In the genomic region with DNA sequence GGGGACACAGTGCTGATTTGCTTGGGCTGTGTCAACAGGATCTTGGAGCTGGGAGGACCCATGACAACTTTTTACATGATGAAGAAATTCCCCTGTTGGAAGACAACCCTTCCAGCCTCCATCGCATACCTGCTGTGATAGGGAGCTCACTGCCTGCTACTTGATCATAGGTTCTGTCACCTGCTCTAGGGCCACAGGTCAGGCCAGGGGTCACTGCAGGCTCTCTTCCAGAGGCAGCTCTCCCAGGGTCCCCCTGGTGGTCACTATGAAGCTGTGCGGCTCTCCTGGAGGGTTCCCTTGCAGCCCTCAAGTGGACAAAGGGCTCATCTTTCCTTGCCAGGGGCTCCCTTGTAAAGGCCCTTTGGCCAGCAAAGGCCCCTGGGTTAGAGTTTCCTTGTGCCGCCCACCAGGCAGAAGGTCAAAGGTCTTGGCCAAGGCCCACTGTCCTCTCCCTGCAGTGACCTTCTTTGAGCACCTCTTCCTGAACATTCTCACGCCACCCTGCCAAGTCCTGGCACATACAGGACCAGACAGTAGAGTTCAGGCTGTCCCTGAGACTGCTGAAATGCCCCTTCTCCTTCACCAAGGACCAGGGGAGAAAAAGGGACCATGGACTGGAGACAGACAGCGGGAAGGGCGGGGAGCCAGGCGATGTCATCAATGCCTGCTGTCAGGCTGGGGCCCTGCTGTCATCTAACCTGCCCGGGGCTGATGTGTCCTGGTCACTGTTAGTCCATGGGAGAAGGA, we compare ENCODE assay signal across 2 cellular contexts.
TF ChIP-seq lines count a peak whose summit lies in the region.

No MANE protein-coding gene starts in this region.

TF ChIP-seq in A549, 52 proteins besides CTCF, POLR2A, EP300 and RAD21:
- peak; percentile 92 for TF ChIP-seq SMC3 (IDR thresholded peaks at IDR 0.05)
- TF ChIP-seq RARB (CRISPR knock-in tag; IDR thresholded peaks at IDR 0.05) = no peak

TF ChIP-seq in IMR-90, 13 proteins besides CTCF, POLR2A, EP300 and RAD21:
- TF ChIP-seq RCOR1 (IDR thresholded peaks at IDR 0.05; ENCODE audit: insufficient replicate concordance, low read length) (no peak), MAFK (IDR thresholded peaks at IDR 0.05; ENCODE audit: low read depth, low read length) (no peak), CHD1 (IDR thresholded peaks at IDR 0.05; ENCODE audit: low read depth, low read length) (no peak), NFE2L2 (IDR thresholded peaks at IDR 0.05; ENCODE audit: low read depth, low read length) (no peak), SMC3 (IDR thresholded peaks at IDR 0.05; ENCODE audit: low read depth, low read length) (peak; percentile 55), MAZ (IDR thresholded peaks at IDR 0.05; ENCODE audit: borderline replicate concordance, low read depth, low read length) (no peak)
- TF ChIP-seq, protein P1, sequence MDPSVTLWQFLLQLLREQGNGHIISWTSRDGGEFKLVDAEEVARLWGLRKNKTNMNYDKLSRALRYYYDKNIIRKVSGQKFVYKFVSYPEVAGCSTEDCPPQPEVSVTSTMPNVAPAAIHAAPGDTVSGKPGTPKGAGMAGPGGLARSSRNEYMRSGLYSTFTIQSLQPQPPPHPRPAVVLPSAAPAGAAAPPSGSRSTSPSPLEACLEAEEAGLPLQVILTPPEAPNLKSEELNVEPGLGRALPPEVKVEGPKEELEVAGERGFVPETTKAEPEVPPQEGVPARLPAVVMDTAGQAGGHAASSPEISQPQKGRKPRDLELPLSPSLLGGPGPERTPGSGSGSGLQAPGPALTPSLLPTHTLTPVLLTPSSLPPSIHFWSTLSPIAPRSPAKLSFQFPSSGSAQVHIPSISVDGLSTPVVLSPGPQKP (IDR thresholded peaks at IDR 0.05; ENCODE audit: borderline replicate concordance, low read depth, low read length) = no peak
